ENCODE assay signal across 8 cellular contexts in the genomic region with DNA sequence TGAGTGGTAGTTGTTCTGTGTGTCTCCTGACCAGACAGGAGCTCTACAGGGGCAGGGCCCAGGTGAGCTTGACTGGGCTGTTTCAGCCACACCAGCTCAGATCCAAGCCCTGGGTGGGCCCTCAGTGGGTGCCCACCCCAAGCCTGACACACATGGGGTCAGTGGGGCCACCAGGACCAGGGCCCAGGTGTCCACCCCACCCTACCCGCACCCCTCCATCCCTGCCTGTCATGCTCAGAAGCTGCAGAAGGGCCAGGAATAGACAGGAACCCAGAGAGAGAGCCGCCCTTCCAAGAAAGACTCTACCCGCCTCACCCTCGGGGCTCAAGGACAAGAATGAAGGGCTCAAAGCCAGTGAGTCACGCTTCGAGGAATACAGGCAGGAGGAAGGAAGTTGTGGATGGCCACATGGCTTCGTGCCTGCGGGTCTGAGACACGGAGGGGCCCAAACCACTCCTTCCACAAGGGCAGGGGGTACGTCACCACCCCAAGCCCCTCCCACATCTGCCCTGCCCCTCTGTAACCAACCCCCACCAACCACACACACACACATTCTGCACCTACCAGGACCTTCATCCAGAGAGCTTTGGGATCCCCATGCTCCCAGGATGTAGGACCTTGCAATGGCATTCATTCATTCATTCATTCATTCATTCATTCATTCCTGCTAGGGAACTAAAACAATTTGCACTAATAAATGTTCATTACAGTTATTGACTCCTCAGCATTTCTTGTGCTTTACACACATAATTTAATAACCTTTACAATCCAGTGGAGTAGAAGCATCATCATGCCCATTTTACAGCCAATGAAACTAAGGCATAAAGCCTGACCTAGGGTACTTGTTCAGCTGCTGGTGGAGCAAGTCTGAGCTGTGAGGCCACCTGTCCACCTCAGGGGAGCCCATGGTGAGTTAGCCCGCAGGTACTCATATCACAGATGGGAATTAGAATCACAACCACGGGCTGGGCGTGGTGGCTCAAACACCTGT. TPM values are rescaled to one million over a fixed set of nuclear protein-coding genes. Genes with fewer than 3 reads are reported as not detected.
DNase-seq lines count a peak whose midpoint lies in the region; TF ChIP-seq lines count a peak whose summit lies in the region.

No MANE protein-coding gene starts in this region.

- H3K4me3 ChIP-seq in GM12865 (ENCODE audit: low read depth, low read length): no peak overlapping the region
- H3K4me3 ChIP-seq in iPS-20b (ENCODE audit: low read length): no peak overlapping the region

- TF ChIP-seq CTCF in GM12865 (IDR thresholded peaks at IDR 0.05; ENCODE audit: insufficient read depth, low read depth, low read length, missing control alignments): no peak

- H3K36me3 ChIP-seq in iPS-20b (ENCODE audit: insufficient read depth, low read depth, low read length): peaks cover 12% of the 10 kb centered on the region; the same call in 1 of the 2 replicates

- H3K27ac ChIP-seq in adipose tissue (ENCODE audit: low read depth, low read length): peak overlapping the region; percentile 46
- no peak overlapping the region for H3K27ac ChIP-seq in iPS-20b (ENCODE audit: low read length)

- peaks cover 14% of the 10 kb centered on the region for H3K4me1 ChIP-seq in iPS-20b (ENCODE audit: insufficient read depth, low read length)

- H3K9ac ChIP-seq in iPS-20b (ENCODE audit: low read depth, low read length): 0 out of 2 replicates have a peak overlapping the region, but pooled peaks have one; percentile 4

- no peaks in the 10 kb centered on the region for H3K27me3 ChIP-seq in iPS-20b (ENCODE audit: insufficient read depth, low read length)

- no peaks in the 10 kb centered on the region for H3K9me3 ChIP-seq in iPS-20b (ENCODE audit: insufficient read depth, low read depth, low read length)

- peak; percentile 21 for DNase-seq in GM12865 (ENCODE audit: low read depth)
- DNase-seq in SKM-1 treated with dmso at 0.1 percent for 144 hours (lab: John Stamatoyannopoulos, UW; ENCODE audit: unreplicated experiment): peak; percentile 91
- peak; percentile 73 for DNase-seq in stimulated activated CD4-positive, alpha-beta T cell treated with anti-CD3 and anti-CD28 coated beads, Interleukin-15, amount 100 ng/mL, for 24 hours
- no peak for DNase-seq in GOT3 (lab: John Stamatoyannopoulos, UW)
- no peak for DNase-seq in GM19240 (ENCODE audit: insufficient read length, low spot score)
- DNase-seq in NCI-H146 (lab: John Stamatoyannopoulos, UW): no peak

- 29 to 36% (median 35%) methylated on average over 11 to 13 of the region's 13 CpGs for WGBS in adipose tissue, 3 donors

RNA-seq across cellular contexts. Expression of a gene that starts 56.0 kb away (rescaled TPM):
- 10 to 100 TPM; 12.7 to 42.4 (median 34.1) TPM for polyA plus RNA-seq in adipose tissue

Comparison
In these comparisons a context has a peak if more than half of its experiments do, and no peak if none do; other contexts are left out.
1. DNase-seq: peak in GM12865 (single experiment), SKM-1 treated with dmso at 0.1 percent for 144 hours (single experiment) and stimulated activated CD4-positive, alpha-beta T cell treated with anti-CD3 and anti-CD28 coated beads, Interleukin-15, amount 100 ng/mL, for 24 hours (single experiment); none in GOT3 (single experiment), GM19240 (single experiment) and NCI-H146 (single experiment).